In the genomic region with DNA sequence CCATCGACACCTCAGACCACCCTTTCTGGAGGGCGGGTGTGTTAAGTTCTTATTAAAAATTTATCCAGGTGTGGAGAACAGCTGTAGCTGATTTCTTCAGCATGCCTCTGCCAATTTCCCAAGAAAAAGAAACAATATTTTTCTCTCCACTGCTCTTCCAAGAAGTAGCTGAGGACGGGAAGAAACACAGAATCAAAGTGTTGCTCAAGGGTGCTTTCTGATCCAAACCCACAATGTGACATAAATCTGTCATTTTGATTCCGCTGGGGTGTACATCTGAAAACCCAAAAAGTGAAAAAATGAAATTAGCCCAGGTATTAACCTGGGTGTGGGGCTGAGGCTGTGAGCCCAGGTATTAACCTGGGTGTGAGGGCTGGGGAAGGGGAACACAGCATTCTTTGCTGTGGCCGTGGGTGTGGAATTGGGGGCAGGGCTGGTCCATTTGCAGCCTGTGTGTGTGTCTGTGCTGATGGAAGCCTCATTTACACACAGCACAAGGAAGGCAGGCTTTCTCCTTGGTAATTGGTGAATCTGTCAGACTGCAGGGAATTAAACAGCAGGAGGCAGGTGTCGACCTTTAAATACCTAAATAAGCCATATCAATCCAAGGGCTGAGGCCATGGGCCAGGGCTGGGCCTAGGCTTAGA, we compare ENCODE assay signal across 22 cellular contexts. TPM values are rescaled to one million over a fixed set of nuclear protein-coding genes. Genes with fewer than 3 reads are reported as not detected.
DNase-seq lines count a peak whose midpoint lies in the region; ATAC-seq and TF ChIP-seq lines count a peak whose summit lies in the region.
"Had no signal": no experiment of that assay in that cellular context is flagged by ENCODE, and none has a peak within 500 bp of the region (broad histone marks: within the 10 kb centered on the region; RNA-seq: fewer than 3 reads in every experiment).

No MANE protein-coding gene starts in this region.

- H2BK5ac ChIP-seq in H9 (ENCODE audit: insufficient read length, low read length) (no peak overlapping the region), mesendoderm (ENCODE audit: low read length) (no peak overlapping the region)

- no peak overlapping the region for H3K4me2 ChIP-seq in H9 (ENCODE audit: insufficient read depth, insufficient read length, low read length)
- H3K4me2 ChIP-seq in mesendoderm (ENCODE audit: low read length): no peak overlapping the region
- H3K4me2 ChIP-seq: A549; BLaER1 treated with 17β-estradiol and CSF1 and Interleukin-3, amounts not matched to agents 10 nM and 100 nM had no signal

- no peak overlapping the region for H4K5ac ChIP-seq in H9 (ENCODE audit: insufficient read length, low read depth, low read length)
- H4K5ac ChIP-seq in mesendoderm (ENCODE audit: low read length): no peak overlapping the region

- no peak overlapping the region for H2BK20ac ChIP-seq in H9 (ENCODE audit: low read depth, low read length, poor library complexity, severe bottlenecking)

- H3K23me2 ChIP-seq in H9 (ENCODE audit: insufficient read length, low read depth, low read length, poor library complexity, severe bottlenecking): no peaks in the 10 kb centered on the region

- no peak overlapping the region for H2AFZ ChIP-seq in H9 (ENCODE audit: low read length)

- H3K79me2 ChIP-seq in H9 (ENCODE audit: insufficient read depth, low read length): no peaks in the 10 kb centered on the region
- H3K79me2 ChIP-seq in mesendoderm (ENCODE audit: control insufficient read depth, insufficient read depth, low read length): no peaks in the 10 kb centered on the region

- H3K36me3 ChIP-seq in mesendoderm (ENCODE audit: control insufficient read depth, insufficient read depth, low read length) (no peaks in the 10 kb centered on the region), gastrocnemius medialis (no peaks in the 10 kb centered on the region)
- H3K36me3 ChIP-seq: BLaER1 treated with 17β-estradiol and CSF1 and Interleukin-3, amounts not matched to agents 10 nM and 100 nM had no signal

- H3K23ac ChIP-seq in H9 (ENCODE audit: insufficient read length, low read depth, low read length): no peak overlapping the region
- H3K23ac ChIP-seq in mesendoderm (ENCODE audit: low read length): no peak overlapping the region

- no peaks in the 10 kb centered on the region for H3K9me3 Mint-ChIP-seq in H9
- H3K9me3 Mint-ChIP-seq in WTC11: no peaks in the 10 kb centered on the region
- H3K9me3 Mint-ChIP-seq: CD8-positive, alpha-beta T cell had no signal

- H3K4me3 Mint-ChIP-seq in H9: peak overlapping the region in 1 of 2 experiments; percentile 42; a peak in 1 of 5 replicates
- no peak overlapping the region for H3K4me3 Mint-ChIP-seq in WTC11
- H3K4me3 Mint-ChIP-seq: CD8-positive, alpha-beta T cell had no signal

- in situ Hi-C loops in gastrocnemius medialis (cut with MboI; ENCODE audit: low sequenced_read_pairs in 4 of 4): loop anchor here in 1 of 4 donors (25.0 kb wide), 1 partner anchor 788 kb away; no protein-coding TSS in a partner anchor

- no peak overlapping the region for H3T11ph ChIP-seq in H9 (ENCODE audit: low read length)

- ATAC-seq in WTC11 (peak; percentile 48), gastrocnemius medialis (peak; percentile 41 to 56), HG03442 (IDR thresholded peaks at IDR 0.05; ENCODE audit: unreplicated experiment) (no peak)
- ATAC-seq: A549; CD8-positive, alpha-beta T cell had no signal

- H3K4me3 ChIP-seq in mesendoderm (ENCODE audit: low read length) (no peak overlapping the region), gastrocnemius medialis (no peak overlapping the region)
- H3K4me3 ChIP-seq: A549; BLaER1 treated with 17β-estradiol and CSF1 and Interleukin-3, amounts not matched to agents 10 nM and 100 nM had no signal

- no peak overlapping the region for H3K4ac ChIP-seq in H9 (ENCODE audit: low read depth, low read length)
- peak overlapping the region; percentile 7 for H3K4ac ChIP-seq in mesendoderm (ENCODE audit: low read depth, low read length)

- no peak for DNase-seq in H9
- DNase-seq in WTC11 (ENCODE audit: low spot score): no peak
- DNase-seq in mesendoderm: peak; percentile 71
- DNase-seq in gastrocnemius medialis: no peak
- DNase-seq in Ammon's horn (ENCODE audit: low spot score): no peak
- no peak for DNase-seq in effector CD4-positive, alpha-beta T cell
- DNase-seq: Calu3; CD8-positive, alpha-beta T cell; DMS53; H7; KG1; MV-4-11; NCI-H187 treated with DMSO at 0.1 percent for 48 hours; NCI-H345; NCI-H524 treated with DMSO at 0.1 percent for 48 hours; NK-92 treated with Interleukin-12 subunit alpha and Interleukin-12 subunit beta, amount 100 ng/mL, for 24 hours; Right ventricle myocardium superior had no signal

- H3K27ac ChIP-seq in H9 (ENCODE audit: insufficient read length, low read depth, low read length) (no peak overlapping the region), mesendoderm (ENCODE audit: low read depth, low read length) (no peak overlapping the region), gastrocnemius medialis (peak overlapping the region in 1 of 4 donors; percentile 33)
- H3K27ac ChIP-seq: A549; BLaER1 treated with 17β-estradiol and CSF1 and Interleukin-3, amounts not matched to agents 10 nM and 100 nM had no signal

- H4K8ac ChIP-seq in H9 (replicated peaks; ENCODE audit: insufficient read length, low read depth, low read length) (no peak overlapping the region), mesendoderm (ENCODE audit: low read depth, low read length) (no peak overlapping the region)

- H3K9me3 ChIP-seq in H9 (ENCODE audit: control insufficient read depth, low read depth, low read length) (no peaks in the 10 kb centered on the region), gastrocnemius medialis (no peaks in the 10 kb centered on the region)
- H3K9me3 ChIP-seq: A549; BLaER1 treated with 17β-estradiol and CSF1 and Interleukin-3, amounts not matched to agents 10 nM and 100 nM had no signal

- H2BK15ac ChIP-seq in H9 (ENCODE audit: low read depth, low read length) (no peak overlapping the region), mesendoderm (replicated peaks; ENCODE audit: low read depth) (no peak overlapping the region)

- intact Hi-C loops in gastrocnemius medialis (cut with DNase I; ENCODE audit: low total_unique reads): no loop called here

- peaks cover 41 to 50% of the 10 kb centered on the region in 2 experiments for H3K4me1 Mint-ChIP-seq in H9
- peaks cover 35% of the 10 kb centered on the region for H3K4me1 Mint-ChIP-seq in WTC11

- peaks cover 11% of the 10 kb centered on the region; the same call in 1 of the 2 replicates for H3K4me1 ChIP-seq in H9 (ENCODE audit: insufficient read depth, low read length)
- peaks cover 7% of the 10 kb centered on the region for H3K4me1 ChIP-seq in mesendoderm (ENCODE audit: control insufficient read depth, low read depth, low read length)
- H3K4me1 ChIP-seq in gastrocnemius medialis: no peaks in the 10 kb centered on the region
- H3K4me1 ChIP-seq: A549 had no signal

- H3K79me1 ChIP-seq in H9 (ENCODE audit: insufficient read depth, low read depth, low read length, poor library complexity, severe bottlenecking): no peaks in the 10 kb centered on the region
- H3K79me1 ChIP-seq in mesendoderm (ENCODE audit: low read length): no peaks in the 10 kb centered on the region

- CTCF ChIA-PET in WTC11 (lab: Charles Lee): interaction anchor here (0.6 to 1.3 kb wide), 3 partner anchors 50 to 148 kb away, joined by 3 to 5 read pairs (median 5); a partner anchor contains a TSS

- WGBS in H9 (ENCODE audit: extremely low coverage, insufficient read length, low lambda C conversion rate): no CpG with 5 or more reads among the region's 6 CpGs
- WGBS in mesendoderm (ENCODE audit: extremely low coverage, insufficient coverage, low lambda C conversion rate): no CpG with 5 or more reads among the region's 6 CpGs

- POLR2A ChIA-PET in WTC11 (lab: Charles Lee): no interaction called here

- H3K36me3 Mint-ChIP-seq in H9 (ENCODE audit: insufficient read depth in 1 of 3, low read depth in 3 of 3): no peaks in the 10 kb centered on the region
- no peaks in the 10 kb centered on the region for H3K36me3 Mint-ChIP-seq in WTC11
- H3K36me3 Mint-ChIP-seq: CD8-positive, alpha-beta T cell had no signal

- peak overlapping the region in 2 of 3 experiments; percentile 24 to 42; a peak in 1 of 7 replicates for H3K27ac Mint-ChIP-seq in H9
- H3K27ac Mint-ChIP-seq in WTC11: no peak overlapping the region
- H3K27ac Mint-ChIP-seq: CD8-positive, alpha-beta T cell had no signal

- H4K91ac ChIP-seq in H9 (ENCODE audit: insufficient read length, low read depth, low read length): no peak overlapping the region

- no peaks in the 10 kb centered on the region for H3K27me3 ChIP-seq in H9 (ENCODE audit: insufficient read depth, low read length)
- H3K27me3 ChIP-seq in mesendoderm (ENCODE audit: insufficient read depth, low read length, poor library complexity): no peaks in the 10 kb centered on the region
- H3K27me3 ChIP-seq in gastrocnemius medialis: no peaks in the 10 kb centered on the region
- H3K27me3 ChIP-seq: BLaER1 treated with 17β-estradiol and CSF1 and Interleukin-3, amounts not matched to agents 10 nM and 100 nM had no signal

- H3K18ac ChIP-seq in H9 (ENCODE audit: insufficient read length, low read depth, low read length): no peak overlapping the region
- H3K18ac ChIP-seq in mesendoderm (ENCODE audit: low read length): peak overlapping the region; percentile 47

- H4K20me1 ChIP-seq in H9 (ENCODE audit: control insufficient read depth, insufficient read depth, insufficient read length): no peaks in the 10 kb centered on the region
- H4K20me1 ChIP-seq: BLaER1 treated with 17β-estradiol and CSF1 and Interleukin-3, amounts not matched to agents 10 nM and 100 nM had no signal

- H2AK5ac ChIP-seq in H9 (ENCODE audit: insufficient read length, low read length) (no peak overlapping the region), mesendoderm (ENCODE audit: low read length) (no peak overlapping the region)

- no peak overlapping the region for H2BK120ac ChIP-seq in H9 (ENCODE audit: low read depth, low read length, poor library complexity, severe bottlenecking)
- no peak overlapping the region for H2BK120ac ChIP-seq in mesendoderm (ENCODE audit: low read depth, low read length)

- H3K27me3 Mint-ChIP-seq in H9 (ENCODE audit: low read depth) (peaks cover 2% of the 10 kb centered on the region; the same call in 1 of the 2 replicates), WTC11 (ENCODE audit: low read depth) (no peaks in the 10 kb centered on the region; the same call in 1 of the 2 replicates)

- no peak for TF ChIP-seq POLR2A in gastrocnemius medialis (IDR thresholded peaks at IDR 0.05)

- TF ChIP-seq CTCF in H9 (conservative IDR thresholded peaks at IDR 0.05) (no peak), WTC11 (IDR thresholded peaks at IDR 0.05) (no peak), gastrocnemius medialis (IDR thresholded peaks at IDR 0.05 in 4 of 5, conservative IDR thresholded peaks at IDR 0.05 in 1 of 5) (no peak)

- no peak overlapping the region for H3K56ac ChIP-seq in H9 (ENCODE audit: insufficient read length, low read depth, low read length)
- peak overlapping the region; percentile 65 for H3K56ac ChIP-seq in mesendoderm (ENCODE audit: low read length)

- H2BK12ac ChIP-seq in H9 (ENCODE audit: insufficient read length, low read depth, low read length): no peak overlapping the region

- H3K9ac ChIP-seq in H9 (ENCODE audit: extremely low read depth, insufficient read length, low read length) (no peak overlapping the region), mesendoderm (ENCODE audit: low read length) (no peak overlapping the region)
- H3K9ac ChIP-seq: BLaER1 treated with 17β-estradiol and CSF1 and Interleukin-3, amounts not matched to agents 10 nM and 100 nM had no signal

- no peak overlapping the region for H3K14ac ChIP-seq in H9 (ENCODE audit: insufficient read depth, low read length)

RNA-seq across cellular contexts. Expression of a gene that starts 48.4 kb away (rescaled TPM):
- total RNA-seq in H9 (2021): 2.3 and 2.4 TPM in 2 replicates
- 2.1 to 3.5 TPM (median 2.7 TPM) in 3 replicates for total RNA-seq in WTC11 (2021)
- polyA plus RNA-seq in mesendoderm (2013, experiment 1 of 2): 5.5 TPM
- 5.9 TPM for polyA plus RNA-seq in mesendoderm (2013, experiment 2 of 2)
- 10 to 100 TPM in 3 of 4 donors, 1 to 10 TPM in 1; 6.1 to 57.4 (median 21.6) TPM for total RNA-seq in gastrocnemius medialis
- total RNA-seq: Calu3; CD8-positive, alpha-beta T cell; HT-29; OCI-LY7 had no signal

RNA-seq across cellular contexts. Expression of a gene that starts 50.1 kb away (rescaled TPM):
- 13.6 and 16.1 TPM in 2 replicates for total RNA-seq in H9 (2021)
- 32.4 to 44.3 TPM (median 36.0 TPM) in 3 replicates for total RNA-seq in WTC11 (2021)
- 3.7 TPM for polyA plus RNA-seq in mesendoderm (2013, experiment 1 of 2)
- polyA plus RNA-seq in mesendoderm (2013, experiment 2 of 2): 3.6 TPM
- 100 to 1,000 TPM; 295 to 592 (median 527) TPM for total RNA-seq in gastrocnemius medialis
